In the genomic region with DNA sequence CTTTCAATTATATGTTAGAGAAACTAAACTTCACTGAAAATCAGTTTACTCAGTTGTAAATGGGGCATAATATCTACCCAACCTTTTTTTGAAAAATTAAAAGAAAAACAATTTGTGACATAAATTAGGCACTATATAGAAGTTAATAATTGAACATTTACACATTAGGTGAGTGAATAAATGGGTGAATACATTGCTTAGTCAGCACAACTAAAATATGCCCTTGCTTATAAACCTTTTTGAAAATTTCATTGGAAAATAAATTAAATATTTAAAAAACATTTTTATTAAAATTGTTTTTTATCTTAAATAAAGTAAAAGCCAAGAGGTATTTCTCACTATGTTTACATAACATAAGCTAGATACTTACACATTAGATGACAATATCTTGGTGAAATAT, we compare ENCODE assay signal across 1 cellular context.
TF ChIP-seq lines count a peak whose summit lies in the region.

No MANE protein-coding gene starts in this region.

TF ChIP-seq in WTC11, 78 proteins besides CTCF, POLR2A, EP300 and RAD21 (continued from another document):
- TF ChIP-seq, protein P1, sequence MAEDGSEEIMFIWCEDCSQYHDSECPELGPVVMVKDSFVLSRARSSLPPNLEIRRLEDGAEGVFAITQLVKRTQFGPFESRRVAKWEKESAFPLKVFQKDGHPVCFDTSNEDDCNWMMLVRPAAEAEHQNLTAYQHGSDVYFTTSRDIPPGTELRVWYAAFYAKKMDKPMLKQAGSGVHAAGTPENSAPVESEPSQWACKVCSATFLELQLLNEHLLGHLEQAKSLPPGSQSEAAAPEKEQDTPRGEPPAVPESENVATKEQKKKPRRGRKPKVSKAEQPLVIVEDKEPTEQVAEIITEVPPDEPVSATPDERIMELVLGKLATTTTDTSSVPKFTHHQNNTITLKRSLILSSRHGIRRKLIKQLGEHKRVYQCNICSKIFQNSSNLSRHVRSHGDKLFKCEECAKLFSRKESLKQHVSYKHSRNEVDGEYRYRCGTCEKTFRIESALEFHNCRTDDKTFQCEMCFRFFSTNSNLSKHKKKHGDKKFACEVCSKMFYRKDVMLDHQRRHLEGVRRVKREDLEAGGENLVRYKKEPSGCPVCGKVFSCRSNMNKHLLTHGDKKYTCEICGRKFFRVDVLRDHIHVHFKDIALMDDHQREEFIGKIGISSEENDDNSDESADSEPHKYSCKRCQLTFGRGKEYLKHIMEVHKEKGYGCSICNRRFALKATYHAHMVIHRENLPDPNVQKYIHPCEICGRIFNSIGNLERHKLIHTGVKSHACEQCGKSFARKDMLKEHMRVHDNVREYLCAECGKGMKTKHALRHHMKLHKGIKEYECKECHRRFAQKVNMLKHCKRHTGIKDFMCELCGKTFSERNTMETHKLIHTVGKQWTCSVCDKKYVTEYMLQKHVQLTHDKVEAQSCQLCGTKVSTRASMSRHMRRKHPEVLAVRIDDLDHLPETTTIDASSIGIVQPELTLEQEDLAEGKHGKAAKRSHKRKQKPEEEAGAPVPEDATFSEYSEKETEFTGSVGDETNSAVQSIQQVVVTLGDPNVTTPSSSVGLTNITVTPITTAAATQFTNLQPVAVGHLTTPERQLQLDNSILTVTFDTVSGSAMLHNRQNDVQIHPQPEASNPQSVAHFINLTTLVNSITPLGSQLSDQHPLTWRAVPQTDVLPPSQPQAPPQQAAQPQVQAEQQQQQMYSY (CRISPR knock-in tag; IDR thresholded peaks at IDR 0.05), result no peak
- TF ChIP-seq, protein P2, sequence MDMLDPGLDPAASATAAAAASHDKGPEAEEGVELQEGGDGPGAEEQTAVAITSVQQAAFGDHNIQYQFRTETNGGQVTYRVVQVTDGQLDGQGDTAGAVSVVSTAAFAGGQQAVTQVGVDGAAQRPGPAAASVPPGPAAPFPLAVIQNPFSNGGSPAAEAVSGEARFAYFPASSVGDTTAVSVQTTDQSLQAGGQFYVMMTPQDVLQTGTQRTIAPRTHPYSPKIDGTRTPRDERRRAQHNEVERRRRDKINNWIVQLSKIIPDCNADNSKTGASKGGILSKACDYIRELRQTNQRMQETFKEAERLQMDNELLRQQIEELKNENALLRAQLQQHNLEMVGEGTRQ (CRISPR knock-in tag; IDR thresholded peaks at IDR 0.05), result no peak
- no peak for TF ChIP-seq FOXP1 (CRISPR knock-in tag; IDR thresholded peaks at IDR 0.05; ENCODE audit: borderline replicate concordance)
